In the genomic region with DNA sequence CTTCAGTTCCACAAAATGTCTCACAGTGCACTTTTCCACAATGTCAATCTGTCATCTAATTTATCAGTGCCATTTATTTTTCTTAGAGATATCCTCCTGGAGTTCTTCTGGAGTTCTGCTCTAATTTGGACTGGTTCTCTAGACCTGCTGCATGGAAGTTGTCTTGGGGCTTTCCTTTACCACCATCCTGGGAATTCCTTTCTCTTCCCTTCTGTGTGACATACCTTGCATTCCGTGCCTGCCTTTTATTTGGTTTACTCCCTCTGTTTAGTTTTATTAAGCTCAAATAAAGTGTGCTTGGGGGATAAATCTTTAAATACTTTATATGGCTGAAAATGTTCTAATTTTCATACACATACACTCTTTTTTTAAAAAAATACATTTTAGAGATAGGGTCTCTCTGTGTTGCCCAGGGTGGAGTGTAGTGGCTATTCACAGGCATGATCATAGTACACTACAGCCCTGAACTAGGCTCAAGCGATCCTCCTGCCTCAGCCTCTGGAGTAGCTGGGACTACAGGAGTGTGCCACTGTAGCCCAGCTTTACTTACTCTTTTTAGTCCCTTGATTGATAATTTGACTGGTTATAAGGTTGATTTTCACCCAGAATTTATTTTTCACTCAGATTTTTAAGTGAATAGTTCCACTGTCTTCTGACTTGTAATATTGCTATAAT, we compare ENCODE assay signal across 16 cellular contexts. TPM values are rescaled to one million over a fixed set of nuclear protein-coding genes. Genes with fewer than 3 reads are reported as not detected.
DNase-seq lines count a peak whose midpoint lies in the region; ATAC-seq and TF ChIP-seq lines count a peak whose summit lies in the region.
"Had no signal": no experiment of that assay in that cellular context is flagged by ENCODE, and none has a peak within 500 bp of the region (broad histone marks: within the 10 kb centered on the region; RNA-seq: fewer than 3 reads in every experiment).

No MANE protein-coding gene starts in this region.

- WGBS in SK-N-SH (ENCODE audit: low lambda C conversion rate), result 68% methylated on average over 2 of the region's 2 CpGs
- 80% methylated on average over 2 of the region's 2 CpGs for WGBS in hepatocyte (ENCODE audit: low lambda C conversion rate, missing lambda C conversion rate)

- H4K20me1 ChIP-seq in SK-N-SH (ENCODE audit: insufficient read depth), result peaks cover 30% of the 10 kb centered on the region; the same call in 1 of the 2 replicates
- H4K20me1 ChIP-seq in OCI-LY1 (ENCODE audit: insufficient read depth, low read length), result 0 out of 2 replicates have a peak, but pooled peaks cover 2% of the 10 kb centered on the region
- H4K20me1 ChIP-seq in hepatocyte (ENCODE audit: insufficient read depth, poor library complexity, severe bottlenecking), result peaks cover 71% of the 10 kb centered on the region

- H3F3A ChIP-seq in SK-N-SH (replicated peaks; ENCODE audit: insufficient read depth), result no peaks in the 10 kb centered on the region
- H3F3A ChIP-seq in OCI-LY1 (ENCODE audit: insufficient read depth, low read length), result no peaks in the 10 kb centered on the region

- H3K9me2 ChIP-seq in SK-N-SH, result no peaks in the 10 kb centered on the region
- H3K9me2 ChIP-seq in OCI-LY1 (ENCODE audit: low read depth, low read length), result no peaks in the 10 kb centered on the region
- no peaks in the 10 kb centered on the region for H3K9me2 ChIP-seq in hepatocyte (replicated peaks; ENCODE audit: insufficient read depth)

- H3K36me3 ChIP-seq in SK-N-SH (replicated peaks in 1 of 2; ENCODE audit: control insufficient read depth in 1 of 2, insufficient read depth in 2 of 2, low read length in 1 of 2), result no peaks in the 10 kb centered on the region
- H3K36me3 ChIP-seq in OCI-LY1 (ENCODE audit: insufficient read depth, low read length), result peaks cover 66% of the 10 kb centered on the region
- H3K36me3 ChIP-seq in hepatocyte (replicated peaks; ENCODE audit: insufficient read depth, low read depth), result no peaks in the 10 kb centered on the region
- H3K36me3 ChIP-seq: breast epithelium, gastrocnemius medialis, Peyer's patch had no signal

- H3K27ac ChIP-seq in SK-N-SH (ENCODE audit: low read depth in 2 of 2, low read length in 1 of 2) (no peak overlapping the region), OCI-LY1 (ENCODE audit: low read depth, low read length, poor library complexity, severe bottlenecking) (no peak overlapping the region), hepatocyte (no peak overlapping the region)
- H3K27ac ChIP-seq: 22Rv1, breast epithelium, gastrocnemius medialis, Peyer's patch had no signal

- H3K9ac ChIP-seq in SK-N-SH, result no peak overlapping the region
- no peak overlapping the region for H3K9ac ChIP-seq in OCI-LY1 (ENCODE audit: low read length)

- POLR2A ChIA-PET in SK-N-SH (lab: Yijun Ruan, JAX), result no interaction called here

- CTCF ChIA-PET in SK-N-SH (lab: Yijun Ruan, JAX), result interaction anchor here (0.8 to 2.6 kb wide), 3 partner anchors 13 to 212 kb away, joined by 4 to 9 read pairs (median 4); partner anchors contain the start of gene MTF2

- no peak for DNase-seq in SK-N-SH
- no peak for DNase-seq in hepatocyte (ENCODE audit: low spot score)
- DNase-seq in renal cortical epithelial cell (ENCODE audit: low read depth), result peak; percentile 33
- DNase-seq in effector CD4-positive, alpha-beta T cell, result no peak
- no peak for DNase-seq in T-helper 9 cell
- no peak for DNase-seq in NCI-H345 treated with DMSO at 0.1 percent for 48 hours (lab: John Stamatoyannopoulos, UW; ENCODE audit: unreplicated experiment)
- DNase-seq: activated CD4-positive, CD25-positive, alpha-beta regulatory T cell; activated naive CD4-positive, alpha-beta T cell treated with anti-CD3 and anti-CD28 coated beads for 36 hours; gastrocnemius medialis; NCI-H2081; NCI-H69; Peyer's patch had no signal

- H3K79me2 ChIP-seq in SK-N-SH (ENCODE audit: insufficient read depth) (peaks cover 100% of the 10 kb centered on the region), OCI-LY1 (ENCODE audit: insufficient read depth, low read length) (peaks cover 97% of the 10 kb centered on the region), hepatocyte (peaks cover 100% of the 10 kb centered on the region)

- TF ChIP-seq CTCF in SK-N-SH (IDR thresholded peaks at IDR 0.05) (no peak), OCI-LY1 (IDR thresholded peaks at IDR 0.05; ENCODE audit: low read length) (no peak), hepatocyte (IDR thresholded peaks at IDR 0.05; ENCODE audit: poor library complexity) (no peak)

- H2AFZ ChIP-seq in SK-N-SH (ENCODE audit: low read depth) (no peak overlapping the region), OCI-LY1 (ENCODE audit: low read length) (no peak overlapping the region), hepatocyte (no peak overlapping the region)

- H3K27me3 ChIP-seq in SK-N-SH (ENCODE audit: insufficient read depth), result no peaks in the 10 kb centered on the region
- no peaks in the 10 kb centered on the region for H3K27me3 ChIP-seq in OCI-LY1 (ENCODE audit: insufficient read depth, low read length)
- H3K27me3 ChIP-seq in hepatocyte, result no peaks in the 10 kb centered on the region
- H3K27me3 ChIP-seq: breast epithelium, gastrocnemius medialis, Peyer's patch had no signal

- no peak for TF ChIP-seq RAD21 in SK-N-SH (IDR thresholded peaks at IDR 0.05; ENCODE audit: low read length)

- peak; percentile 75 for ATAC-seq in SK-N-SH treated with all-trans-retinoic acid at 6 μM for 48 hours
- ATAC-seq: gastrocnemius medialis had no signal

- H3K4me3 ChIP-seq in SK-N-SH (ENCODE audit: low read depth in 2 of 2, low read length in 1 of 2), result no peak overlapping the region
- no peak overlapping the region for H3K4me3 ChIP-seq in OCI-LY1 (ENCODE audit: low read depth, low read length, poor library complexity, severe bottlenecking)
- H3K4me3 ChIP-seq in hepatocyte, result no peak overlapping the region
- H3K4me3 ChIP-seq: breast epithelium, gastrocnemius medialis, Peyer's patch had no signal

- H3K4me2 ChIP-seq in SK-N-SH (no peak overlapping the region), OCI-LY1 (ENCODE audit: low read length) (0 out of 2 replicates have a peak overlapping the region, but pooled peaks have one; percentile 15), hepatocyte (peak overlapping the region; percentile 7)

- H3K4me1 ChIP-seq in SK-N-SH (ENCODE audit: control insufficient read depth in 1 of 2, insufficient read depth in 2 of 2, low read depth in 1 of 2, low read length in 1 of 2) (no peaks in the 10 kb centered on the region; a peak in 1 of 4 replicates), OCI-LY1 (ENCODE audit: insufficient read depth, low read length, severe bottlenecking) (peaks cover 4% of the 10 kb centered on the region), hepatocyte (ENCODE audit: insufficient read depth) (no peaks in the 10 kb centered on the region)
- H3K4me1 ChIP-seq: breast epithelium, Peyer's patch had no signal

- no peaks in the 10 kb centered on the region for H3K9me3 ChIP-seq in SK-N-SH
- no peaks in the 10 kb centered on the region for H3K9me3 ChIP-seq in OCI-LY1 (ENCODE audit: low read length)
- no peaks in the 10 kb centered on the region for H3K9me3 ChIP-seq in hepatocyte (ENCODE audit: low read depth)
- H3K9me3 ChIP-seq: breast epithelium, gastrocnemius medialis, Peyer's patch had no signal

- TF ChIP-seq EP300 in SK-N-SH (IDR thresholded peaks at IDR 0.05; ENCODE audit: borderline replicate concordance in 1 of 2, low read depth in 1 of 2, low read length in 1 of 2), result no peak

TF ChIP-seq in SK-N-SH treated with all-trans-retinoic acid at 6 μM for 48 hours, 23 proteins besides CTCF, POLR2A, EP300 and RAD21:
- TF ChIP-seq ISL1 (CRISPR knock-in tag; IDR thresholded peaks at IDR 0.05), result no peak

TF ChIP-seq in SK-N-SH, 30 proteins besides CTCF, POLR2A, EP300 and RAD21 (continues in another document):
- TF ChIP-seq, protein P1, sequence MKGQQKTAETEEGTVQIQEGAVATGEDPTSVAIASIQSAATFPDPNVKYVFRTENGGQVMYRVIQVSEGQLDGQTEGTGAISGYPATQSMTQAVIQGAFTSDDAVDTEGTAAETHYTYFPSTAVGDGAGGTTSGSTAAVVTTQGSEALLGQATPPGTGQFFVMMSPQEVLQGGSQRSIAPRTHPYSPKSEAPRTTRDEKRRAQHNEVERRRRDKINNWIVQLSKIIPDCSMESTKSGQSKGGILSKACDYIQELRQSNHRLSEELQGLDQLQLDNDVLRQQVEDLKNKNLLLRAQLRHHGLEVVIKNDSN (IDR thresholded peaks at IDR 0.05; ENCODE audit: borderline replicate concordance, low read depth), result no peak
- TF ChIP-seq, protein P2, sequence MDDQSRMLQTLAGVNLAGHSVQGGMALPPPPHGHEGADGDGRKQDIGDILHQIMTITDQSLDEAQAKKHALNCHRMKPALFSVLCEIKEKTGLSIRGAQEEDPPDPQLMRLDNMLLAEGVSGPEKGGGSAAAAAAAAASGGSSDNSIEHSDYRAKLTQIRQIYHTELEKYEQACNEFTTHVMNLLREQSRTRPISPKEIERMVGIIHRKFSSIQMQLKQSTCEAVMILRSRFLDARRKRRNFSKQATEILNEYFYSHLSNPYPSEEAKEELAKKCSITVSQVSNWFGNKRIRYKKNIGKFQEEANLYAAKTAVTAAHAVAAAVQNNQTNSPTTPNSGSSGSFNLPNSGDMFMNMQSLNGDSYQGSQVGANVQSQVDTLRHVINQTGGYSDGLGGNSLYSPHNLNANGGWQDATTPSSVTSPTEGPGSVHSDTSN (IDR thresholded peaks at IDR 0.05), result no peak
- no peak for TF ChIP-seq USF2 (IDR thresholded peaks at IDR 0.05; ENCODE audit: borderline replicate concordance, low read depth, low read length)
- TF ChIP-seq POLR2AphosphoS5 (IDR thresholded peaks at IDR 0.05; ENCODE audit: low read depth, low read length), result no peak
- no peak for TF ChIP-seq TEAD4 (IDR thresholded peaks at IDR 0.05; ENCODE audit: borderline replicate concordance, insufficient read depth)
- no peak for TF ChIP-seq GABPA (IDR thresholded peaks at IDR 0.05; ENCODE audit: low read depth)
- no peak for TF ChIP-seq RFX5 (IDR thresholded peaks at IDR 0.05; ENCODE audit: low read length)
- TF ChIP-seq FOSL2 (IDR thresholded peaks at IDR 0.05; ENCODE audit: borderline replicate concordance, low read depth), result no peak
- TF ChIP-seq, protein P3, sequence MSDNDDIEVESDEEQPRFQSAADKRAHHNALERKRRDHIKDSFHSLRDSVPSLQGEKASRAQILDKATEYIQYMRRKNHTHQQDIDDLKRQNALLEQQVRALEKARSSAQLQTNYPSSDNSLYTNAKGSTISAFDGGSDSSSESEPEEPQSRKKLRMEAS (IDR thresholded peaks at IDR 0.05; ENCODE audit: low read depth), result no peak

RNA-seq across cellular contexts. Expression of gene MTF2, which starts 14.4 kb away (rescaled TPM):
- polyA plus RNA-seq in SK-N-SH (2012; rRNA removed), result 11.9 and 15.3 TPM in 2 replicates
- 16.1 and 16.2 TPM in 2 replicates for polyA plus RNA-seq in SK-N-SH (2012; cell fraction: cytosol; rRNA removed)
- polyA plus RNA-seq in SK-N-SH (2012; cell fraction: nucleus; rRNA removed), result 6.3 and 12.7 TPM in 2 replicates
- 29.7 and 30.5 TPM in 2 replicates for total RNA-seq in hepatocyte
- polyA plus RNA-seq in hepatocyte, result 37.7 and 49.3 TPM in 2 replicates
- total RNA-seq in renal cortical epithelial cell, result 32.1 and 43.7 TPM in 2 replicates
